ENCODE assay signal across 1 cellular context in the genomic region with DNA sequence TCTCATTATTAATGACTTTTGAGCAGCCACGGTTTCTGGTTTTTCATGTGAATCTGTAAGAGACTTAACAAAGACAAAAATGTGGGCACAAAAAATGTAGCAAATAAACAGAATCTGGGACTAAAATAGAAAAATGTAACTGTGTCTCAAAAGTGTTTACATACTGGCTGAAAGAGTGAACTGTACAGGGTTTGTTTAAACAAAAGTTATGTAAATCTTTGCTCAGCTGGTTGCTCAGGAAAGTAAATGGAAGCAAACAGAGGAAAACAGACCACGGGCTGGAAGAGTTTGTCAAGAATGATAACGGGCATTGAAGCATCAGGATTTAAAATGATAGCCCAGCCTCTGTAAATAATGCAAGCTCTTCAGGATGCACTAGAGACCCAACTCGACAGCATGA.
A peak's percentile ranks its signal among the peaks of the same experiment; 100 is the strongest.
TF ChIP-seq lines count a peak whose summit lies in the region.

No MANE protein-coding gene starts in this region.

TF ChIP-seq in HepG2, 621 proteins besides CTCF, POLR2A, EP300 and RAD21 (continued from another document):
- TF ChIP-seq, protein P1, sequence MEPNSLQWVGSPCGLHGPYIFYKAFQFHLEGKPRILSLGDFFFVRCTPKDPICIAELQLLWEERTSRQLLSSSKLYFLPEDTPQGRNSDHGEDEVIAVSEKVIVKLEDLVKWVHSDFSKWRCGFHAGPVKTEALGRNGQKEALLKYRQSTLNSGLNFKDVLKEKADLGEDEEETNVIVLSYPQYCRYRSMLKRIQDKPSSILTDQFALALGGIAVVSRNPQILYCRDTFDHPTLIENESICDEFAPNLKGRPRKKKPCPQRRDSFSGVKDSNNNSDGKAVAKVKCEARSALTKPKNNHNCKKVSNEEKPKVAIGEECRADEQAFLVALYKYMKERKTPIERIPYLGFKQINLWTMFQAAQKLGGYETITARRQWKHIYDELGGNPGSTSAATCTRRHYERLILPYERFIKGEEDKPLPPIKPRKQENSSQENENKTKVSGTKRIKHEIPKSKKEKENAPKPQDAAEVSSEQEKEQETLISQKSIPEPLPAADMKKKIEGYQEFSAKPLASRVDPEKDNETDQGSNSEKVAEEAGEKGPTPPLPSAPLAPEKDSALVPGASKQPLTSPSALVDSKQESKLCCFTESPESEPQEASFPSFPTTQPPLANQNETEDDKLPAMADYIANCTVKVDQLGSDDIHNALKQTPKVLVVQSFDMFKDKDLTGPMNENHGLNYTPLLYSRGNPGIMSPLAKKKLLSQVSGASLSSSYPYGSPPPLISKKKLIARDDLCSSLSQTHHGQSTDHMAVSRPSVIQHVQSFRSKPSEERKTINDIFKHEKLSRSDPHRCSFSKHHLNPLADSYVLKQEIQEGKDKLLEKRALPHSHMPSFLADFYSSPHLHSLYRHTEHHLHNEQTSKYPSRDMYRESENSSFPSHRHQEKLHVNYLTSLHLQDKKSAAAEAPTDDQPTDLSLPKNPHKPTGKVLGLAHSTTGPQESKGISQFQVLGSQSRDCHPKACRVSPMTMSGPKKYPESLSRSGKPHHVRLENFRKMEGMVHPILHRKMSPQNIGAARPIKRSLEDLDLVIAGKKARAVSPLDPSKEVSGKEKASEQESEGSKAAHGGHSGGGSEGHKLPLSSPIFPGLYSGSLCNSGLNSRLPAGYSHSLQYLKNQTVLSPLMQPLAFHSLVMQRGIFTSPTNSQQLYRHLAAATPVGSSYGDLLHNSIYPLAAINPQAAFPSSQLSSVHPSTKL (CRISPR knock-in tag; IDR thresholded peaks at IDR 0.05), result peak; percentile 76
- TF ChIP-seq IRF2 (CRISPR knock-in tag; IDR thresholded peaks at IDR 0.05), result no peak
- TF ChIP-seq, protein P2, sequence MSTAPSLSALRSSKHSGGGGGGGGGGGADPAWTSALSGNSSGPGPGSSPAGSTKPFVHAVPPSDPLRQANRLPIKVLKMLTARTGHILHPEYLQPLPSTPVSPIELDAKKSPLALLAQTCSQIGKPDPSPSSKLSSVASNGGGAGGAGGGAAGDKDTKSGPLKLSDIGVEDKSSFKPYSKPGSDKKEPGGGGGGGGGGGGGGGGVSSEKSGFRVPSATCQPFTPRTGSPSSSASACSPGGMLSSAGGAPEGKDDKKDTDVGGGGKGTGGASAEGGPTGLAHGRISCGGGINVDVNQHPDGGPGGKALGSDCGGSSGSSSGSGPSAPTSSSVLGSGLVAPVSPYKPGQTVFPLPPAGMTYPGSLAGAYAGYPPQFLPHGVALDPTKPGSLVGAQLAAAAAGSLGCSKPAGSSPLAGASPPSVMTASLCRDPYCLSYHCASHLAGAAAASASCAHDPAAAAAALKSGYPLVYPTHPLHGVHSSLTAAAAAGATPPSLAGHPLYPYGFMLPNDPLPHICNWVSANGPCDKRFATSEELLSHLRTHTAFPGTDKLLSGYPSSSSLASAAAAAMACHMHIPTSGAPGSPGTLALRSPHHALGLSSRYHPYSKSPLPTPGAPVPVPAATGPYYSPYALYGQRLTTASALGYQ (CRISPR knock-in tag; IDR thresholded peaks at IDR 0.05), result no peak
- TF ChIP-seq, protein P3, sequence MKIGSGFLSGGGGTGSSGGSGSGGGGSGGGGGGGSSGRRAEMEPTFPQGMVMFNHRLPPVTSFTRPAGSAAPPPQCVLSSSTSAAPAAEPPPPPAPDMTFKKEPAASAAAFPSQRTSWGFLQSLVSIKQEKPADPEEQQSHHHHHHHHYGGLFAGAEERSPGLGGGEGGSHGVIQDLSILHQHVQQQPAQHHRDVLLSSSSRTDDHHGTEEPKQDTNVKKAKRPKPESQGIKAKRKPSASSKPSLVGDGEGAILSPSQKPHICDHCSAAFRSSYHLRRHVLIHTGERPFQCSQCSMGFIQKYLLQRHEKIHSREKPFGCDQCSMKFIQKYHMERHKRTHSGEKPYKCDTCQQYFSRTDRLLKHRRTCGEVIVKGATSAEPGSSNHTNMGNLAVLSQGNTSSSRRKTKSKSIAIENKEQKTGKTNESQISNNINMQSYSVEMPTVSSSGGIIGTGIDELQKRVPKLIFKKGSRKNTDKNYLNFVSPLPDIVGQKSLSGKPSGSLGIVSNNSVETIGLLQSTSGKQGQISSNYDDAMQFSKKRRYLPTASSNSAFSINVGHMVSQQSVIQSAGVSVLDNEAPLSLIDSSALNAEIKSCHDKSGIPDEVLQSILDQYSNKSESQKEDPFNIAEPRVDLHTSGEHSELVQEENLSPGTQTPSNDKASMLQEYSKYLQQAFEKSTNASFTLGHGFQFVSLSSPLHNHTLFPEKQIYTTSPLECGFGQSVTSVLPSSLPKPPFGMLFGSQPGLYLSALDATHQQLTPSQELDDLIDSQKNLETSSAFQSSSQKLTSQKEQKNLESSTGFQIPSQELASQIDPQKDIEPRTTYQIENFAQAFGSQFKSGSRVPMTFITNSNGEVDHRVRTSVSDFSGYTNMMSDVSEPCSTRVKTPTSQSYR (CRISPR knock-in tag; IDR thresholded peaks at IDR 0.05; ENCODE audit: borderline replicate concordance), result no peak
- TF ChIP-seq, protein P4, sequence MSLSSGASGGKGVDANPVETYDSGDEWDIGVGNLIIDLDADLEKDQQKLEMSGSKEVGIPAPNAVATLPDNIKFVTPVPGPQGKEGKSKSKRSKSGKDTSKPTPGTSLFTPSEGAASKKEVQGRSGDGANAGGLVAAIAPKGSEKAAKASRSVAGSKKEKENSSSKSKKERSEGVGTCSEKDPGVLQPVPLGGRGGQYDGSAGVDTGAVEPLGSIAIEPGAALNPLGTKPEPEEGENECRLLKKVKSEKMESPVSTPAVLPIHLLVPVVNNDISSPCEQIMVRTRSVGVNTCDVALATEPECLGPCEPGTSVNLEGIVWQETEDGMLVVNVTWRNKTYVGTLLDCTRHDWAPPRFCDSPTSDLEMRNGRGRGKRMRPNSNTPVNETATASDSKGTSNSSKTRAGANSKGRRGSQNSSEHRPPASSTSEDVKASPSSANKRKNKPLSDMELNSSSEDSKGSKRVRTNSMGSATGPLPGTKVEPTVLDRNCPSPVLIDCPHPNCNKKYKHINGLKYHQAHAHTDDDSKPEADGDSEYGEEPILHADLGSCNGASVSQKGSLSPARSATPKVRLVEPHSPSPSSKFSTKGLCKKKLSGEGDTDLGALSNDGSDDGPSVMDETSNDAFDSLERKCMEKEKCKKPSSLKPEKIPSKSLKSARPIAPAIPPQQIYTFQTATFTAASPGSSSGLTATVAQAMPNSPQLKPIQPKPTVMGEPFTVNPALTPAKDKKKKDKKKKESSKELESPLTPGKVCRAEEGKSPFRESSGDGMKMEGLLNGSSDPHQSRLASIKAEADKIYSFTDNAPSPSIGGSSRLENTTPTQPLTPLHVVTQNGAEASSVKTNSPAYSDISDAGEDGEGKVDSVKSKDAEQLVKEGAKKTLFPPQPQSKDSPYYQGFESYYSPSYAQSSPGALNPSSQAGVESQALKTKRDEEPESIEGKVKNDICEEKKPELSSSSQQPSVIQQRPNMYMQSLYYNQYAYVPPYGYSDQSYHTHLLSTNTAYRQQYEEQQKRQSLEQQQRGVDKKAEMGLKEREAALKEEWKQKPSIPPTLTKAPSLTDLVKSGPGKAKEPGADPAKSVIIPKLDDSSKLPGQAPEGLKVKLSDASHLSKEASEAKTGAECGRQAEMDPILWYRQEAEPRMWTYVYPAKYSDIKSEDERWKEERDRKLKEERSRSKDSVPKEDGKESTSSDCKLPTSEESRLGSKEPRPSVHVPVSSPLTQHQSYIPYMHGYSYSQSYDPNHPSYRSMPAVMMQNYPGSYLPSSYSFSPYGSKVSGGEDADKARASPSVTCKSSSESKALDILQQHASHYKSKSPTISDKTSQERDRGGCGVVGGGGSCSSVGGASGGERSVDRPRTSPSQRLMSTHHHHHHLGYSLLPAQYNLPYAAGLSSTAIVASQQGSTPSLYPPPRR (CRISPR knock-in tag; IDR thresholded peaks at IDR 0.05; ENCODE audit: borderline replicate concordance), result peak; percentile 46; the same call in 1 of the 2 replicates
- TF ChIP-seq, protein P5, sequence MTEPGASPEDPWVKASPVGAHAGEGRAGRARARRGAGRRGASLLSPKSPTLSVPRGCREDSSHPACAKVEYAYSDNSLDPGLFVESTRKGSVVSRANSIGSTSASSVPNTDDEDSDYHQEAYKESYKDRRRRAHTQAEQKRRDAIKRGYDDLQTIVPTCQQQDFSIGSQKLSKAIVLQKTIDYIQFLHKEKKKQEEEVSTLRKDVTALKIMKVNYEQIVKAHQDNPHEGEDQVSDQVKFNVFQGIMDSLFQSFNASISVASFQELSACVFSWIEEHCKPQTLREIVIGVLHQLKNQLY (CRISPR knock-in tag; IDR thresholded peaks at IDR 0.05), result no peak
- TF ChIP-seq, protein P6, sequence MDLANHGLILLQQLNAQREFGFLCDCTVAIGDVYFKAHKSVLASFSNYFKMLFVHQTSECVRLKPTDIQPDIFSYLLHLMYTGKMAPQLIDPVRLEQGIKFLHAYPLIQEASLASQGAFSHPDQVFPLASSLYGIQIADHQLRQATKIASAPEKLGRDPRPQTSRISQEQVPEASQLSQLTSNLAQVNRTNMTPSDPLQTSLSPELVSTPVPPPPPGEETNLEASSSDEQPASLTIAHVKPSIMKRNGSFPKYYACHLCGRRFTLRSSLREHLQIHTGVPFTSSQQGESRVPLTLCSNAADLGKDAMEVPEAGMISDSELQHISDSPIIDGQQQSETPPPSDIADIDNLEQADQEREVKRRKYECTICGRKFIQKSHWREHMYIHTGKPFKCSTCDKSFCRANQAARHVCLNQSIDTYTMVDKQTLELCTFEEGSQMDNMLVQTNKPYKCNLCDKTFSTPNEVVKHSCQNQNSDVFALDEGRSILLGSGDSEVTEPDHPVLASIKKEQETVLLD (CRISPR knock-in tag; IDR thresholded peaks at IDR 0.05; ENCODE audit: low read depth), result no peak
- TF ChIP-seq, protein P7, sequence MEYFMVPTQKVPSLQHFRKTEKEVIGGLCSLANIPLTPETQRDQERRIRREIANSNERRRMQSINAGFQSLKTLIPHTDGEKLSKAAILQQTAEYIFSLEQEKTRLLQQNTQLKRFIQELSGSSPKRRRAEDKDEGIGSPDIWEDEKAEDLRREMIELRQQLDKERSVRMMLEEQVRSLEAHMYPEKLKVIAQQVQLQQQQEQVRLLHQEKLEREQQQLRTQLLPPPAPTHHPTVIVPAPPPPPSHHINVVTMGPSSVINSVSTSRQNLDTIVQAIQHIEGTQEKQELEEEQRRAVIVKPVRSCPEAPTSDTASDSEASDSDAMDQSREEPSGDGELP (IDR thresholded peaks at IDR 0.05; ENCODE audit: borderline replicate concordance, low read depth), result peak; percentile 94
- TF ChIP-seq, protein P8, sequence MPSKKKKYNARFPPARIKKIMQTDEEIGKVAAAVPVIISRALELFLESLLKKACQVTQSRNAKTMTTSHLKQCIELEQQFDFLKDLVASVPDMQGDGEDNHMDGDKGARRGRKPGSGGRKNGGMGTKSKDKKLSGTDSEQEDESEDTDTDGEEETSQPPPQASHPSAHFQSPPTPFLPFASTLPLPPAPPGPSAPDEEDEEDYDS (CRISPR knock-in tag; IDR thresholded peaks at IDR 0.05), result no peak
- TF ChIP-seq GFI1 (CRISPR knock-in tag; IDR thresholded peaks at IDR 0.05; ENCODE audit: borderline replicate concordance), result peak; percentile 67
- no peak for TF ChIP-seq SMAD3 (CRISPR knock-in tag; IDR thresholded peaks at IDR 0.05)
- TF ChIP-seq NFIC (IDR thresholded peaks at IDR 0.05; ENCODE audit: low read length), result peak; percentile 30; the same call in 1 of the 2 replicates
- TF ChIP-seq RXRA (CRISPR knock-in tag; IDR thresholded peaks at IDR 0.05), result no peak
- TF ChIP-seq, protein P9, sequence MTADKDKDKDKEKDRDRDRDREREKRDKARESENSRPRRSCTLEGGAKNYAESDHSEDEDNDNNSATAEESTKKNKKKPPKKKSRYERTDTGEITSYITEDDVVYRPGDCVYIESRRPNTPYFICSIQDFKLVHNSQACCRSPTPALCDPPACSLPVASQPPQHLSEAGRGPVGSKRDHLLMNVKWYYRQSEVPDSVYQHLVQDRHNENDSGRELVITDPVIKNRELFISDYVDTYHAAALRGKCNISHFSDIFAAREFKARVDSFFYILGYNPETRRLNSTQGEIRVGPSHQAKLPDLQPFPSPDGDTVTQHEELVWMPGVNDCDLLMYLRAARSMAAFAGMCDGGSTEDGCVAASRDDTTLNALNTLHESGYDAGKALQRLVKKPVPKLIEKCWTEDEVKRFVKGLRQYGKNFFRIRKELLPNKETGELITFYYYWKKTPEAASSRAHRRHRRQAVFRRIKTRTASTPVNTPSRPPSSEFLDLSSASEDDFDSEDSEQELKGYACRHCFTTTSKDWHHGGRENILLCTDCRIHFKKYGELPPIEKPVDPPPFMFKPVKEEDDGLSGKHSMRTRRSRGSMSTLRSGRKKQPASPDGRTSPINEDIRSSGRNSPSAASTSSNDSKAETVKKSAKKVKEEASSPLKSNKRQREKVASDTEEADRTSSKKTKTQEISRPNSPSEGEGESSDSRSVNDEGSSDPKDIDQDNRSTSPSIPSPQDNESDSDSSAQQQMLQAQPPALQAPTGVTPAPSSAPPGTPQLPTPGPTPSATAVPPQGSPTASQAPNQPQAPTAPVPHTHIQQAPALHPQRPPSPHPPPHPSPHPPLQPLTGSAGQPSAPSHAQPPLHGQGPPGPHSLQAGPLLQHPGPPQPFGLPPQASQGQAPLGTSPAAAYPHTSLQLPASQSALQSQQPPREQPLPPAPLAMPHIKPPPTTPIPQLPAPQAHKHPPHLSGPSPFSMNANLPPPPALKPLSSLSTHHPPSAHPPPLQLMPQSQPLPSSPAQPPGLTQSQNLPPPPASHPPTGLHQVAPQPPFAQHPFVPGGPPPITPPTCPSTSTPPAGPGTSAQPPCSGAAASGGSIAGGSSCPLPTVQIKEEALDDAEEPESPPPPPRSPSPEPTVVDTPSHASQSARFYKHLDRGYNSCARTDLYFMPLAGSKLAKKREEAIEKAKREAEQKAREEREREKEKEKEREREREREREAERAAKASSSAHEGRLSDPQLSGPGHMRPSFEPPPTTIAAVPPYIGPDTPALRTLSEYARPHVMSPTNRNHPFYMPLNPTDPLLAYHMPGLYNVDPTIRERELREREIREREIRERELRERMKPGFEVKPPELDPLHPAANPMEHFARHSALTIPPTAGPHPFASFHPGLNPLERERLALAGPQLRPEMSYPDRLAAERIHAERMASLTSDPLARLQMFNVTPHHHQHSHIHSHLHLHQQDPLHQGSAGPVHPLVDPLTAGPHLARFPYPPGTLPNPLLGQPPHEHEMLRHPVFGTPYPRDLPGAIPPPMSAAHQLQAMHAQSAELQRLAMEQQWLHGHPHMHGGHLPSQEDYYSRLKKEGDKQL (CRISPR knock-in tag; IDR thresholded peaks at IDR 0.05; ENCODE audit: low read depth), result peak; percentile 43; the same call in 1 of the 2 replicates
- no peak for TF ChIP-seq SRF (IDR thresholded peaks at IDR 0.05; ENCODE audit: low read depth, low read length)
- peak; percentile 23; the same call in 1 of the 2 replicates for TF ChIP-seq GATAD2A (CRISPR knock-in tag; IDR thresholded peaks at IDR 0.05)
- no peak for TF ChIP-seq KMT2B (CRISPR knock-in tag; IDR thresholded peaks at IDR 0.05)
- no peak for TF ChIP-seq ZNF816 (CRISPR knock-in tag; IDR thresholded peaks at IDR 0.05; ENCODE audit: borderline replicate concordance)
- TF ChIP-seq STAG1 (CRISPR knock-in tag; IDR thresholded peaks at IDR 0.05), result no peak
- no peak for TF ChIP-seq SIX1 (CRISPR knock-in tag; IDR thresholded peaks at IDR 0.05; ENCODE audit: borderline replicate concordance)
- TF ChIP-seq ISL2 (CRISPR knock-in tag; IDR thresholded peaks at IDR 0.05), result peak; percentile 38; the same call in 1 of the 2 replicates
- TF ChIP-seq SP140L (CRISPR knock-in tag; IDR thresholded peaks at IDR 0.05; ENCODE audit: borderline replicate concordance), result no peak
- TF ChIP-seq, protein P10, sequence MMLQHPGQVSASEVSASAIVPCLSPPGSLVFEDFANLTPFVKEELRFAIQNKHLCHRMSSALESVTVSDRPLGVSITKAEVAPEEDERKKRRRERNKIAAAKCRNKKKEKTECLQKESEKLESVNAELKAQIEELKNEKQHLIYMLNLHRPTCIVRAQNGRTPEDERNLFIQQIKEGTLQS (CRISPR knock-in tag; IDR thresholded peaks at IDR 0.05), result no peak
- TF ChIP-seq FOXJ3 (CRISPR knock-in tag; IDR thresholded peaks at IDR 0.05; ENCODE audit: borderline replicate concordance), result peak; percentile 51; the same call in 1 of the 2 replicates
- TF ChIP-seq ZSCAN30 (CRISPR knock-in tag; IDR thresholded peaks at IDR 0.05), result no peak
- TF ChIP-seq HHEX (CRISPR knock-in tag; IDR thresholded peaks at IDR 0.05), result peak; percentile 35; the same call in 1 of the 2 replicates
